In the genomic region with DNA sequence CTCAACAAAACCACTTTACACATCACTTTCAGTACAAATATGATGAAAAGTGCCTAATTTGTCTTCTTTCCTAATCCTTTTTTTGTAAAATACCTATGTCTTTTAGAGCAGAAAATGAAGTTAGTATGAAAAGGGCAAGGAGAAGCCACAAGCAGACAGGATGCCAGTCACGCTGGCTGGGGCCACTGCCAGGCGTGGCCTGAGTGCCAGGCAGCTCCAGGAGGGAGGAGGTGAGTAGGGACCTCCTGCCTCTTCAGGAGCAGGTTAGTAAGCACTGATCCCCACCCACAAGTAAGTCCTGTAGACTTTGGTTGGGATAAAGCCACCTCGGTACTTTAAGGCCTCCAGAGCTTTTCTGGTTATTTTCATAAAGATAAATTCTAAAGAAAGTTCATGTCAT, we compare ENCODE assay signal across 25 cellular contexts.
"Had no signal": no experiment of that assay in that cellular context is flagged by ENCODE, and none has a peak within 500 bp of the region (broad histone marks: within the 10 kb centered on the region; RNA-seq: fewer than 3 reads in every experiment).

No MANE protein-coding gene starts in this region.

- DNase-seq: cerebellar nuclear complex; colonic mucosa; cortex of kidney; effector CD8-positive, alpha-beta T cell; effector memory CD8-positive, alpha-beta T cell; endodermal cell; erythroblast; esophagus squamous epithelium; foreskin fibroblast; foreskin melanocyte; gastrocnemius medialis; glutamatergic neuron; head of caudate nucleus; hippocampal formation; kidney; kidney glomerular epithelial cell; left lung; mesendoderm; midbrain had no signal

- H3K4me3 ChIP-seq: colonic mucosa, esophagus squamous epithelium, gastrocnemius medialis, heart right ventricle, left lung, lung had no signal

- H3K27ac Mint-ChIP-seq: dendritic cell treated with granulocyte-macrophage colony-stimulating factor and Interleukin-4, amounts not matched to agents 40 ng/mL and 50 ng/mL, for 4 days; effector memory CD8-positive, alpha-beta T cell; endodermal cell; memory B cell had no signal

- H3K9me3 Mint-ChIP-seq: effector memory CD8-positive, alpha-beta T cell; endodermal cell had no signal

- H3K4me3 Mint-ChIP-seq: dendritic cell treated with granulocyte-macrophage colony-stimulating factor and Interleukin-4, amounts not matched to agents 40 ng/mL and 50 ng/mL, for 4 days; effector memory CD8-positive, alpha-beta T cell; endodermal cell; memory B cell had no signal

- H3K27me3 Mint-ChIP-seq: dendritic cell treated with granulocyte-macrophage colony-stimulating factor and Interleukin-4, amounts not matched to agents 40 ng/mL and 50 ng/mL, for 4 days had no signal

- H3K4me1 ChIP-seq: colonic mucosa, esophagus squamous epithelium, left lung had no signal

- H3K9me3 ChIP-seq: colonic mucosa, esophagus squamous epithelium, gastrocnemius medialis, left lung had no signal

- H3K27ac ChIP-seq: colonic mucosa, epithelial cell of prostate, esophagus squamous epithelium, gastrocnemius medialis, heart right ventricle, left lung had no signal

- ATAC-seq: effector memory CD8-positive, alpha-beta T cell; esophagus mucosa; gastrocnemius medialis; left lung had no signal

- H3K27me3 ChIP-seq: colonic mucosa, esophagus squamous epithelium, gastrocnemius medialis, heart right ventricle, left lung had no signal

- H3K36me3 ChIP-seq: colonic mucosa, esophagus squamous epithelium, gastrocnemius medialis, heart right ventricle, left lung had no signal
